1 cellular context compared by ENCODE assay signal in genomic region chr11:9651899-9652748, GRCh38.
A peak's percentile ranks its signal among the peaks of the same experiment; 100 is the strongest.
TF ChIP-seq lines count a peak whose summit lies in the region.

No MANE protein-coding gene starts in this region.

TF ChIP-seq in K562, 482 proteins besides CTCF, POLR2A, EP300 and RAD21 (continued from another document and continues in another):
- TF ChIP-seq HINFP (tag; conservative IDR thresholded peaks at IDR 0.05; ENCODE audit: low read depth): no peak
- TF ChIP-seq SUPT5H (IDR thresholded peaks at IDR 0.05): no peak
- peak; percentile 19; the same call in 1 of the 2 replicates for TF ChIP-seq EHMT2 (IDR thresholded peaks at IDR 0.05)
- TF ChIP-seq BRD9 (IDR thresholded peaks at IDR 0.05; ENCODE audit: low read depth, partially characterized antibody): no peak
- peak; percentile 52 for TF ChIP-seq ELF1 (tag; IDR thresholded peaks at IDR 0.05)
- peak; percentile 66; the same call in 1 of the 2 replicates for TF ChIP-seq HDAC2 (IDR thresholded peaks at IDR 0.05)
- 0 out of 2 replicates have a peak, but pooled peaks have one; percentile 45 for TF ChIP-seq ETV5 (CRISPR knock-in tag; IDR thresholded peaks at IDR 0.05; ENCODE audit: low read depth)
- no peak for TF ChIP-seq ZNF764 (CRISPR knock-in tag; IDR thresholded peaks at IDR 0.05; ENCODE audit: low read depth)
- no peak for TF ChIP-seq CSDE1 (IDR thresholded peaks at IDR 0.05)
- TF ChIP-seq SMARCA5 (IDR thresholded peaks at IDR 0.05): no peak
- TF ChIP-seq SMAD3 (CRISPR knock-in tag; conservative IDR thresholded peaks at IDR 0.05): no peak
- peak; percentile 42; the same call in 1 of the 2 replicates for TF ChIP-seq NR2C1 (IDR thresholded peaks at IDR 0.05)
- peak; percentile 52 for TF ChIP-seq NR2C1 (tag; IDR thresholded peaks at IDR 0.05)
- TF ChIP-seq HIVEP1 (CRISPR knock-in tag; IDR thresholded peaks at IDR 0.05): no peak
- TF ChIP-seq MTA1 (IDR thresholded peaks at IDR 0.05; ENCODE audit: borderline replicate concordance): peak; percentile 68; the same call in 1 of the 2 replicates
- TF ChIP-seq SOX6 (IDR thresholded peaks at IDR 0.05): peak; percentile 70
- TF ChIP-seq THRA (IDR thresholded peaks at IDR 0.05): no peak
- no peak for TF ChIP-seq POU5F1 (IDR thresholded peaks at IDR 0.05; ENCODE audit: borderline replicate concordance, low read depth, low read length, partially characterized antibody)
- no peak for TF ChIP-seq THRB (CRISPR knock-in tag; conservative IDR thresholded peaks at IDR 0.05)
- TF ChIP-seq HOXB6 (CRISPR knock-in tag; IDR thresholded peaks at IDR 0.05; ENCODE audit: borderline replicate concordance): no peak
- TF ChIP-seq GATA2 (CRISPR knock-in tag; IDR thresholded peaks at IDR 0.05): peak; percentile 60; the same call in 1 of the 2 replicates
- no peak for TF ChIP-seq BMI1 (IDR thresholded peaks at IDR 0.05; ENCODE audit: low read length)
- TF ChIP-seq HDAC3 (IDR thresholded peaks at IDR 0.05; ENCODE audit: borderline replicate concordance, partially characterized antibody): peak; percentile 72
- TF ChIP-seq ZBTB1 (CRISPR knock-in tag; IDR thresholded peaks at IDR 0.05; ENCODE audit: borderline replicate concordance, low read depth): no peak
- TF ChIP-seq SMARCE1 (IDR thresholded peaks at IDR 0.05): peak; percentile 84; the same call in 1 of the 2 replicates
- no peak for TF ChIP-seq E2F4 (CRISPR knock-in tag; IDR thresholded peaks at IDR 0.05; ENCODE audit: low read depth)
- peak; percentile 57; the same call in 1 of the 2 replicates for TF ChIP-seq ESRRA (IDR thresholded peaks at IDR 0.05; ENCODE audit: borderline replicate concordance, low read depth)
- TF ChIP-seq ZNF830 (CRISPR knock-in tag; IDR thresholded peaks at IDR 0.05): peak; percentile 13; the same call in 1 of the 2 replicates
- TF ChIP-seq HDAC1 (IDR thresholded peaks at IDR 0.05): peak in 1 of 2 experiments; percentile 30; a peak in 1 of 4 replicates
- TF ChIP-seq ZNF263 (CRISPR knock-in tag; IDR thresholded peaks at IDR 0.05; ENCODE audit: borderline replicate concordance): no peak
- no peak for TF ChIP-seq BCL6 (CRISPR knock-in tag; IDR thresholded peaks at IDR 0.05)
- peak; percentile 85 for TF ChIP-seq MEF2D (tag; conservative IDR thresholded peaks at IDR 0.05; ENCODE audit: low read depth)
- no peak for TF ChIP-seq USF1 (CRISPR knock-in tag; IDR thresholded peaks at IDR 0.05)
- peak; percentile 70 for TF ChIP-seq MTA2 (IDR thresholded peaks at IDR 0.05; ENCODE audit: low read depth)
- peak; percentile 88 for TF ChIP-seq SMARCA4 (IDR thresholded peaks at IDR 0.05)
- no peak for TF ChIP-seq RBM25 (IDR thresholded peaks at IDR 0.05; ENCODE audit: low read depth, low read length, severe bottlenecking)
- peak; percentile 63 to 82; a peak in 3 of 4 replicates for TF ChIP-seq TRIM24 (IDR thresholded peaks at IDR 0.05)
- no peak for TF ChIP-seq HNRNPH1 (optimal IDR thresholded peaks at IDR 0.05; ENCODE audit: low read depth, low read length)
- peak; percentile 93 for TF ChIP-seq TEAD4 (IDR thresholded peaks at IDR 0.05; ENCODE audit: low read length)
- no peak for TF ChIP-seq TEAD4 (CRISPR knock-in tag; IDR thresholded peaks at IDR 0.05; ENCODE audit: borderline replicate concordance)
- no peak for TF ChIP-seq HDGF (IDR thresholded peaks at IDR 0.05)
- no peak for TF ChIP-seq PHB2 (IDR thresholded peaks at IDR 0.05; ENCODE audit: low read depth)
- TF ChIP-seq ETV1 (tag; conservative IDR thresholded peaks at IDR 0.05; ENCODE audit: low read depth): peak; percentile 86
- TF ChIP-seq FOXM1 (IDR thresholded peaks at IDR 0.05; ENCODE audit: low read depth): peak; percentile 65
- no peak for TF ChIP-seq FOXM1 (CRISPR knock-in tag; IDR thresholded peaks at IDR 0.05; ENCODE audit: low read depth)
- TF ChIP-seq ZNF586 (CRISPR knock-in tag; conservative IDR thresholded peaks at IDR 0.05): no peak
- peak; percentile 76 for TF ChIP-seq FOSL1 (tag; conservative IDR thresholded peaks at IDR 0.05)
- TF ChIP-seq ETS1 (conservative IDR thresholded peaks at IDR 0.05; ENCODE audit: control insufficient read depth, low read depth, low read length): no peak
- TF ChIP-seq ERF (CRISPR knock-in tag; IDR thresholded peaks at IDR 0.05): peak; percentile 82; the same call in 1 of the 2 replicates
- TF ChIP-seq MTF1 (CRISPR knock-in tag; IDR thresholded peaks at IDR 0.05; ENCODE audit: borderline replicate concordance): no peak
- peak; percentile 85 for TF ChIP-seq DPF2 (IDR thresholded peaks at IDR 0.05)
- peak; percentile 53 for TF ChIP-seq PYGO2 (tag; IDR thresholded peaks at IDR 0.05)
- TF ChIP-seq PKNOX1 (IDR thresholded peaks at IDR 0.05): peak; percentile 92
- no peak for TF ChIP-seq SPI1 (IDR thresholded peaks at IDR 0.05; ENCODE audit: borderline replicate concordance, low read depth, low read length)
- TF ChIP-seq ARID1B (IDR thresholded peaks at IDR 0.05): peak; percentile 92
- TF ChIP-seq TEAD2 (tag; IDR thresholded peaks at IDR 0.05): no peak
- no peak for TF ChIP-seq TFE3 (CRISPR knock-in tag; IDR thresholded peaks at IDR 0.05)
- no peak for TF ChIP-seq NR3C1 (CRISPR knock-in tag; IDR thresholded peaks at IDR 0.05)
- TF ChIP-seq ARID3B (CRISPR knock-in tag; IDR thresholded peaks at IDR 0.05; ENCODE audit: borderline replicate concordance): no peak
- peak; percentile 48 for TF ChIP-seq NFIC (IDR thresholded peaks at IDR 0.05)
- no peak for TF ChIP-seq ZBTB5 (IDR thresholded peaks at IDR 0.05)
- peak; percentile 71 for TF ChIP-seq SMARCC2 (IDR thresholded peaks at IDR 0.05; ENCODE audit: low read depth)
- TF ChIP-seq ZNF512 (tag; IDR thresholded peaks at IDR 0.05): no peak
